1 cellular context compared by ENCODE assay signal in genomic region chr3:137709011-137709601, GRCh38.
TF ChIP-seq lines count a peak whose summit lies in the region.

No MANE protein-coding gene starts in this region.

TF ChIP-seq in GM23338, 12 proteins besides CTCF, POLR2A, EP300 and RAD21 (continued from another document):
- TF ChIP-seq ZNF462 (CRISPR knock-in tag; IDR thresholded peaks at IDR 0.05) = no peak
